ENCODE assay signal across 9 cellular contexts in genomic region chr2:154375625-154376020, GRCh38.
DNase-seq lines count a peak whose midpoint lies in the region; ATAC-seq, FAIRE-seq and TF ChIP-seq lines count a peak whose summit lies in the region.
"Had no signal": no experiment of that assay in that cellular context is flagged by ENCODE, and none has a peak within 500 bp of the region (broad histone marks: within the 10 kb centered on the region; RNA-seq: fewer than 3 reads in every experiment).

No MANE protein-coding gene starts in this region.

- H3K36me3 ChIP-seq in Caco-2 (ENCODE audit: control insufficient read depth, insufficient read depth, low read length): no peaks in the 10 kb centered on the region
- H3K36me3 ChIP-seq in PC-3 (ENCODE audit: low read depth, low read length): no peaks in the 10 kb centered on the region

- peak in 1 of 2 experiments; percentile 21 for DNase-seq in Caco-2
- peak; percentile 12 for DNase-seq in HTR-8/SVneo (ENCODE audit: insufficient read length, low spot score)
- peak; percentile 64 for DNase-seq in PC-3
- peak; percentile 53 for DNase-seq in fibroblast of gingiva (ENCODE audit: low read depth)
- DNase-seq in putamen (ENCODE audit: low spot score): peak; percentile 73
- no peak for DNase-seq in OCI-M2 (lab: John Stamatoyannopoulos, UW; ENCODE audit: unreplicated experiment)

- H3K79me2 ChIP-seq in PC-3 (ENCODE audit: low read length): no peaks in the 10 kb centered on the region

- no peak for FAIRE-seq in HTR-8/SVneo (lab: Jason Lieb, UNC)
- FAIRE-seq: colon had no signal

- no peak overlapping the region for H3K9ac ChIP-seq in PC-3 (ENCODE audit: low read length)

- no peak overlapping the region for H3K27ac Mint-ChIP-seq in Caco-2 (ENCODE audit: unreplicated experiment)

- peak; percentile 18 to 50 for TF ChIP-seq CTCF in Caco-2 (IDR thresholded peaks at IDR 0.05; ENCODE audit: insufficient read depth in 1 of 2, low read depth in 1 of 2, low read length in 1 of 2, severe bottlenecking in 1 of 2, unreplicated experiment in 1 of 2)
- peak; percentile 60 for TF ChIP-seq CTCF in PC-3 (conservative IDR thresholded peaks at IDR 0.05; ENCODE audit: low read depth, low read length)

- H3K27ac ChIP-seq in PC-3 (ENCODE audit: low read length): no peak overlapping the region

- no peaks in the 10 kb centered on the region for H3F3A ChIP-seq in PC-3 (ENCODE audit: low read length, unreplicated experiment)

- H4K20me1 ChIP-seq in PC-3 (ENCODE audit: low read length): no peaks in the 10 kb centered on the region

- BruUV-seq in Caco-2 (replicated peaks; lab: Mats Ljungman, UMichigan) (no TSS peak), PC-3 (replicated peaks; lab: Mats Ljungman, UMichigan) (no TSS peak)

- H3K27me3 ChIP-seq in Caco-2 (replicated peaks; ENCODE audit: control insufficient read depth, insufficient read depth, low read length) (no peaks in the 10 kb centered on the region), PC-3 (ENCODE audit: low read length) (0 out of 2 replicates have a peak, but pooled peaks cover 4% of the 10 kb centered on the region)

- peak overlapping the region; percentile 83 for H2AFZ ChIP-seq in PC-3 (ENCODE audit: low read length)

- H3K36me3 Mint-ChIP-seq in Caco-2 (ENCODE audit: insufficient read depth, unreplicated experiment): no peaks in the 10 kb centered on the region

- H3K4me2 ChIP-seq in PC-3 (ENCODE audit: low read length): peak overlapping the region; percentile 66; the same call in 1 of the 2 replicates

- ATAC-seq in PC-3 (peak; percentile 65), GM21723 (IDR thresholded peaks at IDR 0.05; ENCODE audit: unreplicated experiment) (no peak), GM18861 (IDR thresholded peaks at IDR 0.05; ENCODE audit: unreplicated experiment) (no peak)

- no peaks in the 10 kb centered on the region for H3K9me2 ChIP-seq in PC-3 (replicated peaks; ENCODE audit: low read length)

- CTCF ChIA-PET in Caco-2 (lab: Charles Lee): interaction anchor here (0.7 kb wide), 1 partner anchor 659 kb away, joined by 3 read pairs; no protein-coding TSS in a partner anchor
- CTCF ChIA-PET in PC-3 (lab: Charles Lee): interaction anchor here (0.5 kb wide), 1 partner anchor 19 kb away, joined by 3 read pairs; no protein-coding TSS in a partner anchor

- POLR2A ChIA-PET in Caco-2 (lab: Charles Lee) (no interaction called here), PC-3 (lab: Charles Lee; ENCODE audit: unreplicated experiment) (no interaction called here)

- H3K9me3 Mint-ChIP-seq in Caco-2 (ENCODE audit: unreplicated experiment): no peaks in the 10 kb centered on the region

- H3K27me3 Mint-ChIP-seq in Caco-2 (ENCODE audit: insufficient read depth, unreplicated experiment): peaks cover 10% of the 10 kb centered on the region

- intact Hi-C loops in Caco-2 (cut with micrococcal nuclease; ENCODE audit: unreplicated experiment): loop anchor here (1.0 to 5.0 kb wide), 7 partner anchors 315 to 1212 kb away; no protein-coding TSS in a partner anchor
- intact Hi-C loops in PC-3 (cut with micrococcal nuclease): loop anchor here (2.0 to 5.0 kb wide), 3 partner anchors 505 to 657 kb away; partner anchors contain the start of gene GALNT13

- H3K4me1 Mint-ChIP-seq in Caco-2 (ENCODE audit: low read depth, unreplicated experiment): no peaks in the 10 kb centered on the region

- H3K4me1 ChIP-seq in Caco-2 (no peaks in the 10 kb centered on the region), PC-3 (ENCODE audit: insufficient read depth, low read length) (no peaks in the 10 kb centered on the region)

- H3K4me3 ChIP-seq in Caco-2 (ENCODE audit: low read depth, low read length) (no peak overlapping the region), PC-3 (ENCODE audit: low read length) (peak overlapping the region; percentile 49; the same call in 1 of the 2 replicates)

- H3K9me3 ChIP-seq in Caco-2 (no peaks in the 10 kb centered on the region), PC-3 (ENCODE audit: low read length) (no peaks in the 10 kb centered on the region)

- H3K4me3 Mint-ChIP-seq in Caco-2 (ENCODE audit: unreplicated experiment): peak overlapping the region; percentile 31
